ENCODE assay signal across 15 cellular contexts in genomic region chr4:88975925-88976511, GRCh38.
"Had no signal": no experiment of that assay in that cellular context is flagged by ENCODE, and none has a peak within 500 bp of the region (broad histone marks: within the 10 kb centered on the region; RNA-seq: fewer than 3 reads in every experiment).

No MANE protein-coding gene starts in this region.

- H3K4me2 ChIP-seq: neural progenitor cell had no signal

- H3K4me3 Mint-ChIP-seq: activated T-helper 1 cell treated with anti-CD3 and anti-CD28 coated beads, Interleukin-12 subunit alpha, Interleukin-12 subunit beta, Interleukin-2, Interleukin-4 antibody, amounts not matched to agents 30 ng/mL and 10 ng/mL and 1 ng/mL, durations not matched to agents 14 hours and 24 hours and 36 hours; memory B cell; neural progenitor cell had no signal

- H3K4me3 ChIP-seq: left ventricle myocardium inferior, neural progenitor cell, pancreas, skin epidermis, transverse colon had no signal

- H2AFZ ChIP-seq: neural progenitor cell had no signal

- H3K27me3 ChIP-seq: neural progenitor cell, pancreas, transverse colon had no signal

- H3K9me3 ChIP-seq: pancreas, transverse colon had no signal

- FAIRE-seq: pancreas had no signal

- H3K9ac ChIP-seq: neural progenitor cell had no signal

- H3K4me1 Mint-ChIP-seq: memory B cell, neural progenitor cell had no signal

- H3K27ac ChIP-seq: left ventricle myocardium inferior, neural progenitor cell, pancreas, skin epidermis, WERI-Rb-1 had no signal

- H3K36me3 ChIP-seq: left ventricle myocardium inferior, neural progenitor cell, pancreas, transverse colon, WERI-Rb-1 had no signal

- H3K27ac Mint-ChIP-seq: activated T-helper 1 cell treated with anti-CD3 and anti-CD28 coated beads, Interleukin-12 subunit alpha, Interleukin-12 subunit beta, Interleukin-2, Interleukin-4 antibody, amounts not matched to agents 30 ng/mL and 10 ng/mL and 1 ng/mL, durations not matched to agents 14 hours and 24 hours and 36 hours; memory B cell; neural progenitor cell had no signal

- H3K4me1 ChIP-seq: left ventricle myocardium inferior, neural progenitor cell had no signal

- H3K36me3 Mint-ChIP-seq: memory B cell, neural progenitor cell had no signal

- DNase-seq: activated CD4-positive, alpha-beta T cell treated with anti-CD3 and anti-CD28 coated beads for 48 hours; activated naive CD4-positive, alpha-beta T cell treated with Interleukin-2 at 50 U/mL for 16 hours; central memory CD4-positive, alpha-beta T cell; erythroblast; head of caudate nucleus; islet precursor cell; left ventricle myocardium inferior; pancreas; T-helper 1 cell; transverse colon; WERI-Rb-1 had no signal
